Comparison of ENCODE assay signal across 28 cellular contexts in genomic region chr3:30966896-30967295, GRCh38.
"Had no signal": no experiment of that assay in that cellular context is flagged by ENCODE, and none has a peak within 500 bp of the region (broad histone marks: within the 10 kb centered on the region; RNA-seq: fewer than 3 reads in every experiment).

No MANE protein-coding gene starts in this region.

- DNase-seq: stimulated activated CD4-positive, alpha-beta T cell treated with anti-CD3 and anti-CD28 coated beads, Interleukin-2, amount 100 ng/mL, for 48 hours; stimulated activated CD4-positive, alpha-beta T cell treated with anti-CD3 and anti-CD28 coated beads, Interleukin-4, amount 100 ng/mL, for 1 hour; stimulated activated CD4-positive, alpha-beta T cell treated with anti-CD3 and anti-CD28 coated beads, Interleukin-4, amount 100 ng/mL, for 24 hours; stimulated activated CD4-positive, alpha-beta T cell treated with anti-CD3 and anti-CD28 coated beads, Interleukin-4, amount 100 ng/mL, for 4 hours; stimulated activated CD8-positive, alpha-beta memory T cell treated with anti-CD3 and anti-CD28 coated beads, Interleukin-4, amount 100 ng/mL, for 48 hours; stimulated activated naive B cell treated with anti-CD40 and anti-IgM and Interleukin-4, amounts not matched to agents 10 μg/mL and 1 μg/mL and 100 μg/mL, for 72 hours; stimulated activated naive CD4-positive, alpha-beta T cell; stimulated activated naive CD4-positive, alpha-beta T cell treated with Interleukin-2 at 50 U/mL for 16 hours; stimulated activated naive CD8-positive, alpha-beta T cell treated with anti-CD3 and anti-CD28 coated beads, Interleukin-15, amount 100 ng/mL, for 72 hours; stimulated activated naive CD8-positive, alpha-beta T cell treated with anti-CD3 and anti-CD28 coated beads, Interleukin-15, Interleukin-2, amounts not matched to agents 100 U/mL and 50 U/mL, for 24 hours; stomach; substantia nigra; testis; thyroid gland; tibial artery; transverse colon; trophoblast cell; upper lobe of right lung; uterus had no signal

- H3K4me3 Mint-ChIP-seq: stimulated activated effector memory CD8-positive, alpha-beta T cell treated with anti-CD3 and anti-CD28 coated beads, Interleukin-12 subunit alpha, Interleukin-12 subunit beta, amount 100 ng/mL, for 72 hours; stimulated activated memory B cell treated with anti-CD40 and anti-IgM and Interleukin-4, amounts not matched to agents 10 μg/mL and 1 μg/mL and 100 μg/mL, for 72 hours; stimulated activated naive B cell treated with anti-CD40 and anti-IgM and Interleukin-4, amounts not matched to agents 10 μg/mL and 1 μg/mL and 100 μg/mL, for 72 hours; stimulated activated naive CD8-positive, alpha-beta T cell treated with anti-CD3 and anti-CD28 coated beads, Interleukin-15, amount 100 ng/mL, for 72 hours; stimulated activated naive CD8-positive, alpha-beta T cell treated with anti-CD3 and anti-CD28 coated beads, Interleukin-15, Interleukin-2, amounts not matched to agents 100 ng/mL and 50 ng/mL, for 24 hours; type B pancreatic cell had no signal

- H3K27ac Mint-ChIP-seq: stimulated activated effector memory CD8-positive, alpha-beta T cell treated with anti-CD3 and anti-CD28 coated beads, Interleukin-12 subunit alpha, Interleukin-12 subunit beta, amount 100 ng/mL, for 72 hours; stimulated activated memory B cell treated with anti-CD40 and anti-IgM and Interleukin-4, amounts not matched to agents 10 μg/mL and 1 μg/mL and 100 μg/mL, for 72 hours; stimulated activated naive B cell treated with anti-CD40 and anti-IgM and Interleukin-4, amounts not matched to agents 10 μg/mL and 1 μg/mL and 100 μg/mL, for 72 hours; stimulated activated naive CD8-positive, alpha-beta T cell treated with anti-CD3 and anti-CD28 coated beads, Interleukin-15, amount 100 ng/mL, for 72 hours; stimulated activated naive CD8-positive, alpha-beta T cell treated with anti-CD3 and anti-CD28 coated beads, Interleukin-15, Interleukin-2, amounts not matched to agents 100 ng/mL and 50 ng/mL, for 24 hours; type B pancreatic cell had no signal

- ATAC-seq: stimulated activated effector memory CD8-positive, alpha-beta T cell treated with anti-CD3 and anti-CD28 coated beads, Interleukin-12 subunit alpha, Interleukin-12 subunit beta, amount 100 ng/mL, for 72 hours; stimulated activated memory B cell treated with anti-CD40 and anti-IgM and Interleukin-4, amounts not matched to agents 10 μg/mL and 1 μg/mL and 100 μg/mL, for 72 hours; stimulated activated naive B cell treated with anti-CD40 and anti-IgM and Interleukin-4, amounts not matched to agents 10 μg/mL and 1 μg/mL and 100 μg/mL, for 72 hours; stimulated activated naive CD8-positive, alpha-beta T cell treated with anti-CD3 and anti-CD28 coated beads, Interleukin-15, amount 100 ng/mL, for 72 hours; stimulated activated naive CD8-positive, alpha-beta T cell treated with anti-CD3 and anti-CD28 coated beads, Interleukin-15, Interleukin-2, amounts not matched to agents 100 U/mL and 50 U/mL, for 24 hours; upper lobe of right lung had no signal

- H3K27me3 Mint-ChIP-seq: type B pancreatic cell had no signal

- H3K27me3 ChIP-seq: stomach, suprapubic skin, testis, thyroid gland, tibial artery, tibial nerve, upper lobe of left lung, uterus, vagina had no signal

- H3K4me1 Mint-ChIP-seq: stimulated activated effector memory CD8-positive, alpha-beta T cell treated with anti-CD3 and anti-CD28 coated beads, Interleukin-12 subunit alpha, Interleukin-12 subunit beta, amount 100 ng/mL, for 72 hours; stimulated activated memory B cell treated with anti-CD40 and anti-IgM and Interleukin-4, amounts not matched to agents 10 μg/mL and 1 μg/mL and 100 μg/mL, for 72 hours; stimulated activated naive B cell treated with anti-CD40 and anti-IgM and Interleukin-4, amounts not matched to agents 10 μg/mL and 1 μg/mL and 100 μg/mL, for 72 hours had no signal

- H3K9me3 Mint-ChIP-seq: stimulated activated memory B cell treated with anti-CD40 and anti-IgM and Interleukin-4, amounts not matched to agents 10 μg/mL and 1 μg/mL and 100 μg/mL, for 72 hours; stimulated activated naive B cell treated with anti-CD40 and anti-IgM and Interleukin-4, amounts not matched to agents 10 μg/mL and 1 μg/mL and 100 μg/mL, for 72 hours; stimulated activated naive CD8-positive, alpha-beta T cell treated with anti-CD3 and anti-CD28 coated beads, Interleukin-15, amount 100 ng/mL, for 72 hours; stimulated activated naive CD8-positive, alpha-beta T cell treated with anti-CD3 and anti-CD28 coated beads, Interleukin-15, Interleukin-2, amounts not matched to agents 100 ng/mL and 50 ng/mL, for 24 hours; type B pancreatic cell had no signal

- H3K4me3 ChIP-seq: stomach, suprapubic skin, testis, thoracic aorta, thyroid gland, tibial artery, tibial nerve, transverse colon, upper lobe of left lung, upper lobe of right lung, uterus, vagina had no signal

- H3K36me3 ChIP-seq: stomach, suprapubic skin, thoracic aorta, thyroid gland, tibial artery, tibial nerve, transverse colon, upper lobe of left lung, upper lobe of right lung, uterus, vagina had no signal

- H3K27ac ChIP-seq: stomach, suprapubic skin, testis, thoracic aorta, thyroid gland, tibial artery, tibial nerve, transverse colon, upper lobe of left lung, upper lobe of right lung, uterus, vagina had no signal

- H3K4me1 ChIP-seq: stomach, suprapubic skin, testis, thyroid gland, tibial artery, tibial nerve, transverse colon, upper lobe of left lung, upper lobe of right lung, uterus, vagina had no signal

- H3K36me3 Mint-ChIP-seq: stimulated activated effector memory CD8-positive, alpha-beta T cell treated with anti-CD3 and anti-CD28 coated beads, Interleukin-12 subunit alpha, Interleukin-12 subunit beta, amount 100 ng/mL, for 72 hours; stimulated activated memory B cell treated with anti-CD40 and anti-IgM and Interleukin-4, amounts not matched to agents 10 μg/mL and 1 μg/mL and 100 μg/mL, for 72 hours; stimulated activated naive B cell treated with anti-CD40 and anti-IgM and Interleukin-4, amounts not matched to agents 10 μg/mL and 1 μg/mL and 100 μg/mL, for 72 hours; type B pancreatic cell had no signal

- H3K9me3 ChIP-seq: stomach, suprapubic skin, testis, thoracic aorta, thyroid gland, tibial artery, tibial nerve, transverse colon, upper lobe of left lung, upper lobe of right lung, uterus, vagina had no signal
